In genomic region chr7:2290877-2291276, GRCh38 we compare ENCODE assay signal across 11 cellular contexts. TPM values are rescaled to one million over a fixed set of nuclear protein-coding genes. Genes with fewer than 3 reads are reported as not detected.
DNase-seq lines count a peak whose midpoint lies in the region; ATAC-seq and TF ChIP-seq lines count a peak whose summit lies in the region.
"Had no signal": no experiment of that assay in that cellular context is flagged by ENCODE, and none has a peak within 500 bp of the region (broad histone marks: within the 10 kb centered on the region; RNA-seq: fewer than 3 reads in every experiment).

No MANE protein-coding gene starts in this region.

- 93 to 100% methylated on average over 5 to 6 of the region's 6 CpGs for WGBS in endodermal cell (ENCODE audit: insufficient coverage in 1 of 2, insufficient read length in 1 of 2), 2 experiments
- 98% methylated on average over 6 of the region's 6 CpGs for WGBS in smooth muscle cell (ENCODE audit: low lambda C conversion rate)

- H3K27me3 ChIP-seq in endodermal cell (ENCODE audit: control insufficient read depth, insufficient read depth, low read length, poor library complexity, severe bottlenecking) (no peaks in the 10 kb centered on the region), smooth muscle cell (ENCODE audit: low read depth) (no peaks in the 10 kb centered on the region)

- no peaks in the 10 kb centered on the region for H3K79me2 ChIP-seq in smooth muscle cell (ENCODE audit: low read depth)

- H3K4me3 Mint-ChIP-seq in WTC11 (no peak overlapping the region), endodermal cell (no peak overlapping the region)
- H3K4me3 Mint-ChIP-seq in stimulated activated naive B cell treated with anti-CD40 and anti-IgM and Interleukin-4, amounts not matched to agents 10 μg/mL and 1 μg/mL and 100 μg/mL, for 72 hours: no peak overlapping the region
- H3K4me3 Mint-ChIP-seq: CD8-positive, alpha-beta memory T cell had no signal

- no peak overlapping the region for H3K9ac ChIP-seq in endodermal cell (ENCODE audit: extremely low read depth, low read length, poor library complexity, severe bottlenecking)
- no peak overlapping the region for H3K9ac ChIP-seq in smooth muscle cell (ENCODE audit: low read depth)

- peaks cover 36% of the 10 kb centered on the region for H4K20me1 ChIP-seq in smooth muscle cell (ENCODE audit: low read depth)

- H3K27ac Mint-ChIP-seq in WTC11 (peak overlapping the region; percentile 76; the same call in 1 of the 2 replicates), endodermal cell (peak overlapping the region; percentile 44)
- H3K27ac Mint-ChIP-seq in stimulated activated naive B cell treated with anti-CD40 and anti-IgM and Interleukin-4, amounts not matched to agents 10 μg/mL and 1 μg/mL and 100 μg/mL, for 72 hours: peak overlapping the region; percentile 82

- no peaks in the 10 kb centered on the region for H3F3A ChIP-seq in smooth muscle cell (ENCODE audit: low read depth)

- no peaks in the 10 kb centered on the region for H3K9me3 ChIP-seq in endodermal cell (ENCODE audit: control insufficient read depth, low read length)
- H3K9me3 ChIP-seq in smooth muscle cell (replicated peaks; ENCODE audit: low read depth): no peaks in the 10 kb centered on the region
- H3K9me3 ChIP-seq: A549, Caco-2 had no signal

- DNase-seq in WTC11 (ENCODE audit: low spot score) (no peak), endodermal cell (no peak), cortex of kidney (lab: John Stamatoyannopoulos, UW) (no peak), smooth muscle cell (lab: John Stamatoyannopoulos, UW; ENCODE audit: unreplicated experiment) (no peak), iPS-NIHi7 (ENCODE audit: extremely low spot score) (no peak)
- DNase-seq in stimulated activated naive B cell treated with anti-CD40 and anti-IgM and Interleukin-4, amounts not matched to agents 10 μg/mL and 1 μg/mL and 100 μg/mL, for 72 hours: no peak
- DNase-seq: Caco-2; CD8-positive, alpha-beta memory T cell; DND-41; GDM1 had no signal

- H3K4me3 ChIP-seq in endodermal cell (ENCODE audit: low read length) (no peak overlapping the region), smooth muscle cell (no peak overlapping the region)
- H3K4me3 ChIP-seq: A549 had no signal

- H3K36me3 Mint-ChIP-seq in WTC11 (no peaks in the 10 kb centered on the region), endodermal cell (ENCODE audit: low read depth) (peaks cover 12% of the 10 kb centered on the region)
- H3K36me3 Mint-ChIP-seq in stimulated activated naive B cell treated with anti-CD40 and anti-IgM and Interleukin-4, amounts not matched to agents 10 μg/mL and 1 μg/mL and 100 μg/mL, for 72 hours: peaks cover 43 to 61% of the 10 kb centered on the region in 2 donors
- H3K36me3 Mint-ChIP-seq: CD8-positive, alpha-beta memory T cell had no signal

- no peaks in the 10 kb centered on the region for H3K4me1 ChIP-seq in endodermal cell (ENCODE audit: control insufficient read depth, insufficient read depth, low read length)
- no peaks in the 10 kb centered on the region for H3K4me1 ChIP-seq in smooth muscle cell (ENCODE audit: low read depth)
- H3K4me1 ChIP-seq: A549, Caco-2 had no signal

- H3K27me3 Mint-ChIP-seq in WTC11 (ENCODE audit: low read depth) (no peaks in the 10 kb centered on the region), endodermal cell (ENCODE audit: insufficient read depth) (no peaks in the 10 kb centered on the region)
- no peaks in the 10 kb centered on the region for H3K27me3 Mint-ChIP-seq in stimulated activated naive B cell treated with anti-CD40 and anti-IgM and Interleukin-4, amounts not matched to agents 10 μg/mL and 1 μg/mL and 100 μg/mL, for 72 hours
- H3K27me3 Mint-ChIP-seq: CD8-positive, alpha-beta memory T cell had no signal

- peaks cover 4% of the 10 kb centered on the region for H3K4me1 Mint-ChIP-seq in WTC11
- H3K4me1 Mint-ChIP-seq in endodermal cell: peaks cover 3% of the 10 kb centered on the region
- peaks cover 33 to 61% of the 10 kb centered on the region in 2 donors for H3K4me1 Mint-ChIP-seq in stimulated activated naive B cell treated with anti-CD40 and anti-IgM and Interleukin-4, amounts not matched to agents 10 μg/mL and 1 μg/mL and 100 μg/mL, for 72 hours

- no peak overlapping the region for H3K27ac ChIP-seq in endodermal cell (ENCODE audit: low read depth, low read length)
- H3K27ac ChIP-seq in smooth muscle cell (ENCODE audit: low read depth): no peak overlapping the region
- H3K27ac ChIP-seq: A549 had no signal

- H3K4me2 ChIP-seq in smooth muscle cell: no peak overlapping the region
- H3K4me2 ChIP-seq: A549 had no signal

- no peaks in the 10 kb centered on the region for H3K36me3 ChIP-seq in endodermal cell (ENCODE audit: control insufficient read depth, insufficient read depth, low read length)
- H3K36me3 ChIP-seq in smooth muscle cell (ENCODE audit: low read depth): no peaks in the 10 kb centered on the region

- CTCF ChIA-PET in WTC11 (lab: Charles Lee): no interaction called here

- POLR2A ChIA-PET in WTC11 (lab: Charles Lee): no interaction called here

- H2AFZ ChIP-seq in smooth muscle cell (ENCODE audit: low read depth): no peak overlapping the region

- no peak for TF ChIP-seq CTCF in WTC11 (IDR thresholded peaks at IDR 0.05)
- TF ChIP-seq CTCF in endodermal cell (conservative IDR thresholded peaks at IDR 0.05): no peak
- TF ChIP-seq CTCF in smooth muscle cell (IDR thresholded peaks at IDR 0.05; ENCODE audit: borderline replicate concordance, insufficient read depth, poor library complexity, severe bottlenecking): no peak

- ATAC-seq in WTC11: no peak
- no peak for ATAC-seq in stimulated activated naive B cell treated with anti-CD40 and anti-IgM and Interleukin-4, amounts not matched to agents 10 μg/mL and 1 μg/mL and 100 μg/mL, for 72 hours (replicated peaks)
- ATAC-seq: A549 had no signal

- H3K9me3 Mint-ChIP-seq in WTC11 (no peaks in the 10 kb centered on the region), endodermal cell (no peaks in the 10 kb centered on the region)
- peaks cover 3 to 4% of the 10 kb centered on the region in 2 donors for H3K9me3 Mint-ChIP-seq in stimulated activated naive B cell treated with anti-CD40 and anti-IgM and Interleukin-4, amounts not matched to agents 10 μg/mL and 1 μg/mL and 100 μg/mL, for 72 hours
- H3K9me3 Mint-ChIP-seq: CD8-positive, alpha-beta memory T cell had no signal

TF ChIP-seq in WTC11, 78 proteins besides CTCF, POLR2A, EP300 and RAD21 (continues in another document):
- TF ChIP-seq SMAD4 (CRISPR knock-in tag; IDR thresholded peaks at IDR 0.05) (no peak), ESRRA (CRISPR knock-in tag; IDR thresholded peaks at IDR 0.05; ENCODE audit: borderline replicate concordance) (no peak), ZSCAN18 (CRISPR knock-in tag; IDR thresholded peaks at IDR 0.05) (no peak), NR3C1 (CRISPR knock-in tag; conservative IDR thresholded peaks at IDR 0.05; ENCODE audit: low read depth) (no peak), NFATC4 (CRISPR knock-in tag; IDR thresholded peaks at IDR 0.05) (no peak), CREB1 (CRISPR knock-in tag; IDR thresholded peaks at IDR 0.05) (no peak), FOXP1 (CRISPR knock-in tag; IDR thresholded peaks at IDR 0.05; ENCODE audit: borderline replicate concordance) (no peak), KAT7 (CRISPR knock-in tag; IDR thresholded peaks at IDR 0.05; ENCODE audit: borderline replicate concordance) (no peak)
- TF ChIP-seq, protein P1, sequence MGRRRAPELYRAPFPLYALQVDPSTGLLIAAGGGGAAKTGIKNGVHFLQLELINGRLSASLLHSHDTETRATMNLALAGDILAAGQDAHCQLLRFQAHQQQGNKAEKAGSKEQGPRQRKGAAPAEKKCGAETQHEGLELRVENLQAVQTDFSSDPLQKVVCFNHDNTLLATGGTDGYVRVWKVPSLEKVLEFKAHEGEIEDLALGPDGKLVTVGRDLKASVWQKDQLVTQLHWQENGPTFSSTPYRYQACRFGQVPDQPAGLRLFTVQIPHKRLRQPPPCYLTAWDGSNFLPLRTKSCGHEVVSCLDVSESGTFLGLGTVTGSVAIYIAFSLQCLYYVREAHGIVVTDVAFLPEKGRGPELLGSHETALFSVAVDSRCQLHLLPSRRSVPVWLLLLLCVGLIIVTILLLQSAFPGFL (CRISPR knock-in tag; IDR thresholded peaks at IDR 0.05; ENCODE audit: borderline replicate concordance): no peak

RNA-seq across cellular contexts. Expression of gene SNX8, which starts 23.4 kb away (rescaled TPM):
- 44.9 to 50.8 TPM (median 49.6 TPM) in 3 replicates for total RNA-seq in WTC11 (2021)
- 10 to 100 TPM; 53.0 to 53.2 TPM for total RNA-seq in endodermal cell
- polyA plus RNA-seq in endodermal cell (2013, experiment 1 of 2): 21.3 TPM
- polyA plus RNA-seq in endodermal cell (2013, experiment 2 of 2): 25.2 TPM
- total RNA-seq in smooth muscle cell: 12.8 and 49.9 TPM in 2 replicates
- polyA plus RNA-seq in smooth muscle cell: 46.9 and 56.4 TPM in 2 replicates

RNA-seq across cellular contexts. Expression of gene NUDT1, which starts 48.9 kb away (rescaled TPM):
- total RNA-seq in WTC11 (2021) (100 to 108 TPM (median 102 TPM) in 3 replicates), endodermal cell (10 to 100 TPM; 56.0 to 84.7 TPM), smooth muscle cell (17.8 and 20.7 TPM in 2 replicates)
- polyA plus RNA-seq in endodermal cell (2013, experiment 1 of 2): 64.0 TPM
- polyA plus RNA-seq in endodermal cell (2013, experiment 2 of 2): 61.0 TPM
- polyA plus RNA-seq in smooth muscle cell: 46.0 and 51.2 TPM in 2 replicates

RNA-seq across cellular contexts. Expression of gene MRM2, which starts 48.9 kb away (rescaled TPM):
- total RNA-seq in WTC11 (2021): 33.6 to 38.9 TPM (median 34.7 TPM) in 3 replicates
- 10 to 100 TPM; 38.9 TPM for total RNA-seq in endodermal cell
- 33.3 TPM for polyA plus RNA-seq in endodermal cell (2013, experiment 1 of 2)
- 31.5 TPM for polyA plus RNA-seq in endodermal cell (2013, experiment 2 of 2)
- 13.0 and 17.1 TPM in 2 replicates for total RNA-seq in smooth muscle cell
- polyA plus RNA-seq in smooth muscle cell: 30.8 and 34.8 TPM in 2 replicates

RNA-seq across cellular contexts. Expression of gene MAD1L1, which starts 58.1 kb away (rescaled TPM):
- total RNA-seq in WTC11 (2021) (43.8 to 47.8 TPM (median 46.7 TPM) in 3 replicates), endodermal cell (10 to 100 TPM; 59.1 to 61.4 TPM), smooth muscle cell (25.0 and 60.7 TPM in 2 replicates)
- 33.1 TPM for polyA plus RNA-seq in endodermal cell (2013, experiment 1 of 2)
- 29.4 TPM for polyA plus RNA-seq in endodermal cell (2013, experiment 2 of 2)
- polyA plus RNA-seq in smooth muscle cell: 33.4 and 38.4 TPM in 2 replicates
